Comparison of ENCODE assay signal across 1 cellular context in the genomic region with DNA sequence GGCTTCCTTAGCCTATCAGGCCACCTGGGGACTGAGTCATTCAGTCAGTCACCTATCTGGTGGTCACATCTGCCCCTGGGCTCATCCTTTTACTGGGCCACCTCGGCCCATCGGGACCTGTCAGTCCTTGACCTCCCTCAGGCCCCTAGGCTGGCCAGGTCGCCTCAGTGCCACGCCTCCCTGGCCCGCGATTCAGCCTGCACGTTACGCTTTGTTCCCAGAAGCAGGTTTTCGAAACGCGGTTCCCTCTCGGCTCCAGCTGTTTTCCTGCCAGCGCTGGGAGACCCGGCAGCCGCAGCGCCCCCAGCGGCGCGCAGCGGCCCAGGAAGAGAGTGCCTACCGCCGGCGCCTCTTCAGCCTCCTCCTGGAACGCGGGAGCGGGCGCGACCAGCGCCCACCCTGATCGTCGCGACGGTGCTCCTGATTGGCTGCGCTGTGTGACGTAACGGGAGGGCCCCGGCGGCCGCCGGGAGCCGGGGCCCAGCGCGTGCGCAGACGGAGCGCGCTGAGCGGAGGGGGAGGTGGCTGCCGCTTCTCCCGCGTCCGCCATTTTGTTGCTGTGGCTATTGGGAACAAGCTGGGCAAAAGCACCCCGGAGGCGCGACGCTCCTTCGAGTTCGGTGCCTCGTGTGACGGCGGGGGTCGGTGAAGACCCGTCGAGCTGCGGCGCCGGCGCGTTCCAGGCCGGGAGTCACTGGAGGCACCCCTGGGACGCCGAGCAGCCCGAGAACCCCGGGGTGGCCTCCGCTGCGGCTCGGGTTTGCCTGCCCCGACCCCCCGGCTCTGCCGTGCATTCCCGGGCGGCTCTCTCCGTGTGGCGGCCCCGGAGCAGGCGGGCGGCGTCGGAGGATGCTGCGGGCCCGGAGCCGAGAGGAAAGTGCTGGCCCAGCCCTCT.
A peak's percentile ranks its signal among the peaks of the same experiment; 100 is the strongest.
TF ChIP-seq lines count a peak whose summit lies in the region.

A gene with protein sequence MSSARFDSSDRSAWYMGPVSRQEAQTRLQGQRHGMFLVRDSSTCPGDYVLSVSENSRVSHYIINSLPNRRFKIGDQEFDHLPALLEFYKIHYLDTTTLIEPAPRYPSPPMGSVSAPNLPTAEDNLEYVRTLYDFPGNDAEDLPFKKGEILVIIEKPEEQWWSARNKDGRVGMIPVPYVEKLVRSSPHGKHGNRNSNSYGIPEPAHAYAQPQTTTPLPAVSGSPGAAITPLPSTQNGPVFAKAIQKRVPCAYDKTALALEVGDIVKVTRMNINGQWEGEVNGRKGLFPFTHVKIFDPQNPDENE (plus strand): TSS at position 492 of the 895 bp plus-strand sequence. CDS start 528 bp downstream, outside the sequence.

TF ChIP-seq in IMR-90, 13 proteins besides CTCF, POLR2A, EP300 and RAD21 (continued from another document):
- TF ChIP-seq, protein P1, sequence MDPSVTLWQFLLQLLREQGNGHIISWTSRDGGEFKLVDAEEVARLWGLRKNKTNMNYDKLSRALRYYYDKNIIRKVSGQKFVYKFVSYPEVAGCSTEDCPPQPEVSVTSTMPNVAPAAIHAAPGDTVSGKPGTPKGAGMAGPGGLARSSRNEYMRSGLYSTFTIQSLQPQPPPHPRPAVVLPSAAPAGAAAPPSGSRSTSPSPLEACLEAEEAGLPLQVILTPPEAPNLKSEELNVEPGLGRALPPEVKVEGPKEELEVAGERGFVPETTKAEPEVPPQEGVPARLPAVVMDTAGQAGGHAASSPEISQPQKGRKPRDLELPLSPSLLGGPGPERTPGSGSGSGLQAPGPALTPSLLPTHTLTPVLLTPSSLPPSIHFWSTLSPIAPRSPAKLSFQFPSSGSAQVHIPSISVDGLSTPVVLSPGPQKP (IDR thresholded peaks at IDR 0.05; ENCODE audit: borderline replicate concordance, low read depth, low read length) = no peak
- TF ChIP-seq FOS (IDR thresholded peaks at IDR 0.05; ENCODE audit: low read depth, low read length) (0 out of 2 replicates have a peak, but pooled peaks have one; percentile 9), MXI1 (IDR thresholded peaks at IDR 0.05; ENCODE audit: borderline replicate concordance, low read depth, low read length) (peak; percentile 75), SMC3 (IDR thresholded peaks at IDR 0.05; ENCODE audit: low read depth, low read length) (peak; percentile 49)
